ENCODE assay signal across 1 cellular context in the genomic region with DNA sequence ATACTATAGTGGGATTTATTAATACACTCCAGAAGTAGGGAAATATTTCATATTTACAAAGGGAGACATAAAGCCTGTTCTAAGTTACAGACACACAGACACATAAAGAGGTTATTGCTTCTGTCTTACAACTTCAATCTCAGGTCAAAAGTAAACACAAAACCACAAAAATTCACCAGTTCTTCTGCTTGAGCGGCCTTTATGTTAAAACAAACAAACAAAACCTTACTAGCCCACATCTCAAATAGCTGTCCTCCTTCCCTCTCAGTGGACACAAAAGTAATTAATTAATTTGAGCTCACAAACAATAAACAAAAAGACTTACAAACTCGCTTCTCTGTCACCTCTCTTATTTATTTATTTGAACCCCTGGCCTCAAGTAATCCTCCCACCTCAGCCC.
TF ChIP-seq lines count a peak whose summit lies in the region.

No MANE protein-coding gene starts in this region.

TF ChIP-seq in HCT116, 20 proteins besides CTCF, POLR2A, EP300 and RAD21:
- TF ChIP-seq EZH2phosphoT487 (IDR thresholded peaks at IDR 0.05; ENCODE audit: borderline replicate concordance): no peak
- TF ChIP-seq, protein P1, sequence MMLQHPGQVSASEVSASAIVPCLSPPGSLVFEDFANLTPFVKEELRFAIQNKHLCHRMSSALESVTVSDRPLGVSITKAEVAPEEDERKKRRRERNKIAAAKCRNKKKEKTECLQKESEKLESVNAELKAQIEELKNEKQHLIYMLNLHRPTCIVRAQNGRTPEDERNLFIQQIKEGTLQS (IDR thresholded peaks at IDR 0.05): no peak
- no peak for TF ChIP-seq ELF1 (IDR thresholded peaks at IDR 0.05; ENCODE audit: borderline replicate concordance, low read depth)
- TF ChIP-seq TCF7L2 (IDR thresholded peaks at IDR 0.05; ENCODE audit: borderline replicate concordance, extremely low read depth, insufficient read depth, insufficient read length): no peak
- TF ChIP-seq CBX3 (IDR thresholded peaks at IDR 0.05; ENCODE audit: low read depth): no peak
- TF ChIP-seq, protein P2, sequence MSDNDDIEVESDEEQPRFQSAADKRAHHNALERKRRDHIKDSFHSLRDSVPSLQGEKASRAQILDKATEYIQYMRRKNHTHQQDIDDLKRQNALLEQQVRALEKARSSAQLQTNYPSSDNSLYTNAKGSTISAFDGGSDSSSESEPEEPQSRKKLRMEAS (IDR thresholded peaks at IDR 0.05): no peak
- no peak for TF ChIP-seq EGR1 (IDR thresholded peaks at IDR 0.05; ENCODE audit: low read depth)
- no peak for TF ChIP-seq JUND (IDR thresholded peaks at IDR 0.05)
- no peak for TF ChIP-seq YY1 (IDR thresholded peaks at IDR 0.05; ENCODE audit: extremely low read depth, insufficient replicate concordance, low read depth, low read length)
- TF ChIP-seq ZFX (IDR thresholded peaks at IDR 0.05): no peak
- TF ChIP-seq, protein P3, sequence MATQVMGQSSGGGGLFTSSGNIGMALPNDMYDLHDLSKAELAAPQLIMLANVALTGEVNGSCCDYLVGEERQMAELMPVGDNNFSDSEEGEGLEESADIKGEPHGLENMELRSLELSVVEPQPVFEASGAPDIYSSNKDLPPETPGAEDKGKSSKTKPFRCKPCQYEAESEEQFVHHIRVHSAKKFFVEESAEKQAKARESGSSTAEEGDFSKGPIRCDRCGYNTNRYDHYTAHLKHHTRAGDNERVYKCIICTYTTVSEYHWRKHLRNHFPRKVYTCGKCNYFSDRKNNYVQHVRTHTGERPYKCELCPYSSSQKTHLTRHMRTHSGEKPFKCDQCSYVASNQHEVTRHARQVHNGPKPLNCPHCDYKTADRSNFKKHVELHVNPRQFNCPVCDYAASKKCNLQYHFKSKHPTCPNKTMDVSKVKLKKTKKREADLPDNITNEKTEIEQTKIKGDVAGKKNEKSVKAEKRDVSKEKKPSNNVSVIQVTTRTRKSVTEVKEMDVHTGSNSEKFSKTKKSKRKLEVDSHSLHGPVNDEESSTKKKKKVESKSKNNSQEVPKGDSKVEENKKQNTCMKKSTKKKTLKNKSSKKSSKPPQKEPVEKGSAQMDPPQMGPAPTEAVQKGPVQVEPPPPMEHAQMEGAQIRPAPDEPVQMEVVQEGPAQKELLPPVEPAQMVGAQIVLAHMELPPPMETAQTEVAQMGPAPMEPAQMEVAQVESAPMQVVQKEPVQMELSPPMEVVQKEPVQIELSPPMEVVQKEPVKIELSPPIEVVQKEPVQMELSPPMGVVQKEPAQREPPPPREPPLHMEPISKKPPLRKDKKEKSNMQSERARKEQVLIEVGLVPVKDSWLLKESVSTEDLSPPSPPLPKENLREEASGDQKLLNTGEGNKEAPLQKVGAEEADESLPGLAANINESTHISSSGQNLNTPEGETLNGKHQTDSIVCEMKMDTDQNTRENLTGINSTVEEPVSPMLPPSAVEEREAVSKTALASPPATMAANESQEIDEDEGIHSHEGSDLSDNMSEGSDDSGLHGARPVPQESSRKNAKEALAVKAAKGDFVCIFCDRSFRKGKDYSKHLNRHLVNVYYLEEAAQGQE (IDR thresholded peaks at IDR 0.05; ENCODE audit: low read depth): no peak
- no peak for TF ChIP-seq EZH2 (IDR thresholded peaks at IDR 0.05)
- TF ChIP-seq, protein P4, sequence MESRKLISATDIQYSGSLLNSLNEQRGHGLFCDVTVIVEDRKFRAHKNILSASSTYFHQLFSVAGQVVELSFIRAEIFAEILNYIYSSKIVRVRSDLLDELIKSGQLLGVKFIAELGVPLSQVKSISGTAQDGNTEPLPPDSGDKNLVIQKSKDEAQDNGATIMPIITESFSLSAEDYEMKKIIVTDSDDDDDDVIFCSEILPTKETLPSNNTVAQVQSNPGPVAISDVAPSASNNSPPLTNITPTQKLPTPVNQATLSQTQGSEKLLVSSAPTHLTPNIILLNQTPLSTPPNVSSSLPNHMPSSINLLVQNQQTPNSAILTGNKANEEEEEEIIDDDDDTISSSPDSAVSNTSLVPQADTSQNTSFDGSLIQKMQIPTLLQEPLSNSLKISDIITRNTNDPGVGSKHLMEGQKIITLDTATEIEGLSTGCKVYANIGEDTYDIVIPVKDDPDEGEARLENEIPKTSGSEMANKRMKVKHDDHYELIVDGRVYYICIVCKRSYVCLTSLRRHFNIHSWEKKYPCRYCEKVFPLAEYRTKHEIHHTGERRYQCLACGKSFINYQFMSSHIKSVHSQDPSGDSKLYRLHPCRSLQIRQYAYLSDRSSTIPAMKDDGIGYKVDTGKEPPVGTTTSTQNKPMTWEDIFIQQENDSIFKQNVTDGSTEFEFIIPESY (IDR thresholded peaks at IDR 0.05; ENCODE audit: extremely low read depth, insufficient replicate concordance, low read length): no peak
TF ChIP-seq in HCT116: peak in this region for 0.
